In genomic region chr20:62019144-62019805, GRCh38 we compare ENCODE assay signal across 25 cellular contexts. TPM values are rescaled to one million over a fixed set of nuclear protein-coding genes. Genes with fewer than 3 reads are reported as not detected.
A peak's percentile ranks its signal among the peaks of the same experiment; 100 is the strongest.
DNase-seq lines count a peak whose midpoint lies in the region; ATAC-seq and TF ChIP-seq lines count a peak whose summit lies in the region.
"Had no signal": no experiment of that assay in that cellular context is flagged by ENCODE, and none has a peak within 500 bp of the region (broad histone marks: within the 10 kb centered on the region; RNA-seq: fewer than 3 reads in every experiment).

No MANE protein-coding gene starts in this region.

- no peak for TF ChIP-seq CTCF in brain (conservative IDR thresholded peaks at IDR 0.05)
- TF ChIP-seq CTCF in neural progenitor cell (IDR thresholded peaks at IDR 0.05) = no peak

- no peak overlapping the region for H3K27ac ChIP-seq in neural progenitor cell
- H3K27ac ChIP-seq: 22Rv1 had no signal

- no peak overlapping the region for H3K4me3 ChIP-seq in neural progenitor cell

- H3K4me3 Mint-ChIP-seq in activated T-cell treated with anti-CD3 and anti-CD28 coated beads, Interleukin-2, amount 50 U/mL, for 24 hours = no peak overlapping the region
- H3K4me3 Mint-ChIP-seq in brain (no peak overlapping the region), neural progenitor cell (no peak overlapping the region)
- no peak overlapping the region for H3K4me3 Mint-ChIP-seq in stimulated activated effector memory CD8-positive, alpha-beta T cell treated with anti-CD3 and anti-CD28 coated beads, Interleukin-12 subunit alpha, Interleukin-12 subunit beta, amount 100 ng/mL, for 72 hours
- H3K4me3 Mint-ChIP-seq: activated naive CD8-positive, alpha-beta T cell treated with anti-CD3 and anti-CD28 coated beads, Interleukin-2, amount 50 U/mL, for 24 hours had no signal

- H3K4me1 ChIP-seq in neural progenitor cell = peaks cover 21% of the 10 kb centered on the region

- no peak overlapping the region for H2AFZ ChIP-seq in neural progenitor cell (replicated peaks)

- peaks cover 13% of the 10 kb centered on the region for H3F3A ChIP-seq in neural progenitor cell (ENCODE audit: low read depth)

- H3K79me2 ChIP-seq in neural progenitor cell (ENCODE audit: low read depth) = peaks cover 98% of the 10 kb centered on the region

- H3K36me3 Mint-ChIP-seq in activated T-cell treated with anti-CD3 and anti-CD28 coated beads, Interleukin-2, amount 50 U/mL, for 24 hours (ENCODE audit: low read depth) = peaks cover 6% of the 10 kb centered on the region
- H3K36me3 Mint-ChIP-seq in brain (no peaks in the 10 kb centered on the region), neural progenitor cell (peaks cover 7% of the 10 kb centered on the region)
- no peaks in the 10 kb centered on the region for H3K36me3 Mint-ChIP-seq in stimulated activated effector memory CD8-positive, alpha-beta T cell treated with anti-CD3 and anti-CD28 coated beads, Interleukin-12 subunit alpha, Interleukin-12 subunit beta, amount 100 ng/mL, for 72 hours

- no peaks in the 10 kb centered on the region for H3K27me3 ChIP-seq in neural progenitor cell

- no peak for DNase-seq in activated T-cell treated with anti-CD3 and anti-CD28 coated beads, Interleukin-2, amount 50 U/mL, for 24 hours
- no peak for DNase-seq in activated T-cell treated with anti-CD3 and anti-CD28 coated beads, Interleukin-2, amount 50 U/mL, for 1 hour
- no peak for DNase-seq in neural progenitor cell (ENCODE audit: low spot score)
- no peak for DNase-seq in stimulated activated effector memory CD8-positive, alpha-beta T cell treated with anti-CD3 and anti-CD28 coated beads, Interleukin-12 subunit alpha, Interleukin-12 subunit beta, amount 100 ng/mL, for 72 hours (ENCODE audit: low spot score in 2 of 2)
- DNase-seq in SW480 (ENCODE audit: low spot score) = no peak
- DNase-seq in NCI-H187 (lab: John Stamatoyannopoulos, UW) = no peak
- DNase-seq: activated CD4-positive, alpha-beta T cell treated with anti-CD3 and anti-CD28 coated beads for 48 hours; activated CD8-positive, alpha-beta memory T cell treated with anti-CD3 and anti-CD28 coated beads for 24 hours; activated gamma-delta T cell; activated naive CD8-positive, alpha-beta T cell treated with anti-CD3 and anti-CD28 coated beads, Interleukin-2, amount 50 U/mL, for 24 hours; Calu3; DMS79 treated with DMSO at 0.1 percent for 48 hours; GF-D8; KBM-7; kidney glomerular epithelial cell; NCI-H1417; NCI-H2081 treated with DMSO at 0.1 percent for 48 hours; NCI-H748 treated with DMSO at 0.1 percent for 48 hours; RPMI8226; small intestine; stimulated activated CD4-positive, alpha-beta T cell treated with anti-CD3 and anti-CD28 coated beads, Interleukin-1b, Interleukin-23, amount 100 ng/mL, for 48 hours; stimulated activated CD8-positive, alpha-beta memory T cell treated with anti-CD3 and anti-CD28 coated beads, Interleukin-4, amount 100 ng/mL, for 48 hours had no signal

- no peak for ATAC-seq in stimulated activated effector memory CD8-positive, alpha-beta T cell treated with anti-CD3 and anti-CD28 coated beads, Interleukin-12 subunit alpha, Interleukin-12 subunit beta, amount 100 ng/mL, for 72 hours
- ATAC-seq in HG02571 (IDR thresholded peaks at IDR 0.05; ENCODE audit: unreplicated experiment) = no peak
- ATAC-seq: activated naive CD8-positive, alpha-beta T cell treated with anti-CD3 and anti-CD28 coated beads, Interleukin-2, amount 50 U/mL, for 24 hours had no signal

- H3K9me3 ChIP-seq in neural progenitor cell (ENCODE audit: low read depth) = no peaks in the 10 kb centered on the region

- no peak overlapping the region for H3K9ac ChIP-seq in neural progenitor cell

- no peak overlapping the region for H3K4me2 ChIP-seq in neural progenitor cell

- no peaks in the 10 kb centered on the region for H3K36me3 ChIP-seq in neural progenitor cell

- peaks cover 28% of the 10 kb centered on the region for H3K4me1 Mint-ChIP-seq in activated T-cell treated with anti-CD3 and anti-CD28 coated beads, Interleukin-2, amount 50 U/mL, for 24 hours (ENCODE audit: low read depth)
- H3K4me1 Mint-ChIP-seq in brain = peaks cover 54% of the 10 kb centered on the region
- H3K4me1 Mint-ChIP-seq in neural progenitor cell = peaks cover 37% of the 10 kb centered on the region
- peaks cover 28% of the 10 kb centered on the region for H3K4me1 Mint-ChIP-seq in stimulated activated effector memory CD8-positive, alpha-beta T cell treated with anti-CD3 and anti-CD28 coated beads, Interleukin-12 subunit alpha, Interleukin-12 subunit beta, amount 100 ng/mL, for 72 hours

- H3K9me3 Mint-ChIP-seq in activated T-cell treated with anti-CD3 and anti-CD28 coated beads, Interleukin-2, amount 50 U/mL, for 24 hours = no peaks in the 10 kb centered on the region
- no peaks in the 10 kb centered on the region for H3K9me3 Mint-ChIP-seq in brain
- no peaks in the 10 kb centered on the region for H3K9me3 Mint-ChIP-seq in neural progenitor cell
- H3K9me3 Mint-ChIP-seq in stimulated activated effector memory CD8-positive, alpha-beta T cell treated with anti-CD3 and anti-CD28 coated beads, Interleukin-12 subunit alpha, Interleukin-12 subunit beta, amount 100 ng/mL, for 72 hours = no peaks in the 10 kb centered on the region
- H3K9me3 Mint-ChIP-seq: activated naive CD8-positive, alpha-beta T cell treated with anti-CD3 and anti-CD28 coated beads, Interleukin-2, amount 50 U/mL, for 24 hours had no signal

- H4K20me1 ChIP-seq in neural progenitor cell (ENCODE audit: low read depth) = peaks cover 96% of the 10 kb centered on the region

- no peaks in the 10 kb centered on the region for H3K27me3 Mint-ChIP-seq in activated T-cell treated with anti-CD3 and anti-CD28 coated beads, Interleukin-2, amount 50 U/mL, for 24 hours
- H3K27me3 Mint-ChIP-seq in brain = no peaks in the 10 kb centered on the region
- peaks cover 4% of the 10 kb centered on the region for H3K27me3 Mint-ChIP-seq in neural progenitor cell (ENCODE audit: insufficient read depth, low read depth)
- H3K27me3 Mint-ChIP-seq: activated naive CD8-positive, alpha-beta T cell treated with anti-CD3 and anti-CD28 coated beads, Interleukin-2, amount 50 U/mL, for 24 hours had no signal

- H3K27ac Mint-ChIP-seq in activated T-cell treated with anti-CD3 and anti-CD28 coated beads, Interleukin-2, amount 50 U/mL, for 24 hours = peak overlapping the region; percentile 18
- H3K27ac Mint-ChIP-seq in brain (peak overlapping the region in 3 of 5 experiments; percentile 13 to 51 (median 35)), neural progenitor cell (peak overlapping the region; percentile 60)
- H3K27ac Mint-ChIP-seq in stimulated activated effector memory CD8-positive, alpha-beta T cell treated with anti-CD3 and anti-CD28 coated beads, Interleukin-12 subunit alpha, Interleukin-12 subunit beta, amount 100 ng/mL, for 72 hours = peak overlapping the region; percentile 26
- H3K27ac Mint-ChIP-seq: activated naive CD8-positive, alpha-beta T cell treated with anti-CD3 and anti-CD28 coated beads, Interleukin-2, amount 50 U/mL, for 24 hours had no signal

RNA-seq across cellular contexts. Expression of gene TAF4, which starts 46.4 kb away (rescaled TPM):
- polyA plus RNA-seq in brain (ENCODE audit: insufficient read depth, low read depth, low replicate concordance) = 15.1 TPM
- 9.9 and 10.8 TPM in 2 replicates for total RNA-seq in neural progenitor cell (ENCODE audit: low replicate concordance)
